15 cellular contexts compared by ENCODE assay signal in the genomic region with DNA sequence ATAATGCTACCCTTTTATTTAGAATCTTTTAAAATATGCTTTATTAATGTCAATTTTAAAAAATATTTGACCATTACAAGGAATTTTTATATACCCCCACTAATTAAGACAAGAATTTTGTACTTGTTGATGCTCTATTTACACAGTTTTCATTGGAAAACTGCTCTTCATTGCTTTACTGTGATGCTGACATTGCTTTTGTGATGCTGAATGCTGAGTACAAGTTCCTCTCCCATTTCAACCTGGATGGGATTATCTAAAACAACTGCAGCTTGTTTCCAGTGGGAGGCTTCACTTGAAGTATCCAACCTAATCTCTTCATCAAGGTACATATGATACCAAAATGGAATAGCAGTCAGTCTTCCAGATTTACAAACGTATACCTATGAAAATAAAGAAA. TPM values are rescaled to one million over a fixed set of nuclear protein-coding genes. Genes with fewer than 3 reads are reported as not detected.
DNase-seq lines count a peak whose midpoint lies in the region; ATAC-seq, FAIRE-seq and TF ChIP-seq lines count a peak whose summit lies in the region.
"Had no signal": no experiment of that assay in that cellular context is flagged by ENCODE, and none has a peak within 500 bp of the region (broad histone marks: within the 10 kb centered on the region; RNA-seq: fewer than 3 reads in every experiment).

No MANE protein-coding gene starts in this region.

- H3K79me1 ChIP-seq in H1 (ENCODE audit: low read depth, low read length), result no peaks in the 10 kb centered on the region

- H3K27ac Mint-ChIP-seq in CD4-positive, alpha-beta T cell, result peak overlapping the region; percentile 3
- no peak overlapping the region for H3K27ac Mint-ChIP-seq in GM23338
- peak overlapping the region in 6 of 10 donors; percentile 9 to 70 (median 40) for H3K27ac Mint-ChIP-seq in naive thymus-derived CD8-positive, alpha-beta T cell

- peaks cover 12% of the 10 kb centered on the region; the same call in 1 of the 2 replicates for H3K36me3 ChIP-seq in GM23338 (ENCODE audit: insufficient read depth)
- peaks cover 7 to 37% (median 18%) of the 10 kb centered on the region in 4 experiments; a peak in 6 of 8 replicates for H3K36me3 ChIP-seq in H1 (ENCODE audit: control insufficient read depth in 2 of 4, insufficient read depth in 4 of 4, low read length in 3 of 4)
- H3K36me3 ChIP-seq in transverse colon, result peaks cover 0 to 56% (median 15%) of the 10 kb centered on the region in 4 donors

- peak; percentile 81 for FAIRE-seq in H1 (lab: Jason Lieb, UNC)
- no peak for FAIRE-seq in RCC 7860 (lab: Jason Lieb, UNC)

- no peak overlapping the region for H2AK5ac ChIP-seq in H1 (ENCODE audit: low read depth, low read length)

- no peak for TF ChIP-seq RAD21 in H1 (IDR thresholded peaks at IDR 0.05 in 1 of 2, conservative IDR thresholded peaks at IDR 0.05 in 1 of 2; ENCODE audit: low read depth in 2 of 2, low read length in 2 of 2)

- H4K5ac ChIP-seq in H1 (ENCODE audit: insufficient read length, low read depth, low read length), result no peak overlapping the region

- TF ChIP-seq EP300 in H1 (IDR thresholded peaks at IDR 0.05; ENCODE audit: borderline replicate concordance in 1 of 2, low read depth in 2 of 2, low read length in 2 of 2) (no peak), transverse colon (IDR thresholded peaks at IDR 0.05; ENCODE audit: low read depth) (no peak)

- H3F3A ChIP-seq in GM23338 (replicated peaks; ENCODE audit: low read depth), result no peaks in the 10 kb centered on the region

- peaks cover 28% of the 10 kb centered on the region for H3K4me1 ChIP-seq in GM23338 (ENCODE audit: insufficient read depth)
- H3K4me1 ChIP-seq in H1 (replicated peaks in 1 of 4; ENCODE audit: control insufficient read depth in 3 of 4, insufficient read depth in 4 of 4, low read length in 3 of 4), result peaks cover 0 to 11% (median 0%) of the 10 kb centered on the region in 4 experiments; a peak in 1 of 7 replicates
- H3K4me1 ChIP-seq in transverse colon, result no peaks in the 10 kb centered on the region
- H3K4me1 ChIP-seq: Caco-2 had no signal

- H3K4me3 ChIP-seq in GM23338 (no peak overlapping the region), H1 (ENCODE audit: extremely low read depth in 1 of 4, insufficient read depth in 2 of 4, low read depth in 3 of 4, low read length in 4 of 4) (no peak overlapping the region), transverse colon (no peak overlapping the region)
- H3K4me3 ChIP-seq: HAP-1 had no signal

- POLR2A ChIA-PET in CD4-positive, alpha-beta T cell (lab: Charles Lee), result interaction anchor here (0.7 to 0.9 kb wide), 2 partner anchors 17 to 21 kb away, joined by 4 read pairs; a partner anchor contains a TSS
- POLR2A ChIA-PET in H1 (lab: Charles Lee; ENCODE audit: partially characterized antibody), result interaction anchor here (1.0 to 1.5 kb wide), 4 partner anchors 12 to 94 kb away, joined by 3 to 5 read pairs (median 3); a partner anchor contains a TSS
- POLR2A ChIA-PET in naive thymus-derived CD8-positive, alpha-beta T cell (lab: Charles Lee), result no interaction called here

- ATAC-seq in CD4-positive, alpha-beta T cell (ENCODE audit: poor library complexity), result no peak
- ATAC-seq in GM23338, result peak; percentile 81
- no peak for ATAC-seq in naive thymus-derived CD8-positive, alpha-beta T cell

- CTCF ChIA-PET in CD4-positive, alpha-beta T cell (lab: Charles Lee), result interaction anchor here (1.5 kb wide), 1 partner anchor 21 kb away, joined by 3 read pairs; no protein-coding TSS in a partner anchor
- CTCF ChIA-PET in H1 (lab: Charles Lee; ENCODE audit: partially characterized antibody), result interaction anchor here (0.9 to 3.7 kb wide), 4 partner anchors 40 to 228 kb away, joined by 3 to 20 read pairs (median 3); no protein-coding TSS in a partner anchor

- no peak overlapping the region for H2BK20ac ChIP-seq in H1 (ENCODE audit: low read length)

- H3K27me3 Mint-ChIP-seq in CD4-positive, alpha-beta T cell, result no peaks in the 10 kb centered on the region
- no peaks in the 10 kb centered on the region for H3K27me3 Mint-ChIP-seq in GM23338 (ENCODE audit: insufficient read depth, low read depth, poor library complexity)
- H3K27me3 Mint-ChIP-seq in naive thymus-derived CD8-positive, alpha-beta T cell, result no peaks in the 10 kb centered on the region
- H3K27me3 Mint-ChIP-seq: B cell; CD8-positive, alpha-beta memory T cell; IgD-negative memory B cell had no signal

- H3K9me3 Mint-ChIP-seq in CD4-positive, alpha-beta T cell, result peaks cover 2% of the 10 kb centered on the region
- no peaks in the 10 kb centered on the region for H3K9me3 Mint-ChIP-seq in GM23338
- peaks cover 0 to 23% (median 2%) of the 10 kb centered on the region in 9 donors for H3K9me3 Mint-ChIP-seq in naive thymus-derived CD8-positive, alpha-beta T cell
- H3K9me3 Mint-ChIP-seq: CD8-positive, alpha-beta memory T cell had no signal

- WGBS in H1 (ENCODE audit: extremely low coverage in 1 of 2, insufficient coverage in 1 of 2, insufficient read length in 1 of 2, insufficient replicate concordance in 2 of 2, low coverage in 1 of 2, low lambda C conversion rate in 2 of 2, missing lambda C conversion rate in 1 of 2), 2 experiments, result 38% methylated on average over 1 of the region's 1 CpG; no CpG with 5 or more reads in 1 of the 2 experiments
- 78 to 96% methylated on average over 1 of the region's 1 CpG for WGBS in transverse colon (ENCODE audit: low coverage in 1 of 2), 2 donors

- no peak overlapping the region for H3K56ac ChIP-seq in H1 (replicated peaks; ENCODE audit: insufficient read length, low read depth, low read length)

- intact Hi-C loops in CD4-positive, alpha-beta T cell (cut with DNase I, micrococcal nuclease), result no loop called here
- intact Hi-C loops in transverse colon (cut with DNase I; ENCODE audit: low total_unique reads), result no loop called here

- no peak overlapping the region for H3K4ac ChIP-seq in H1 (replicated peaks; ENCODE audit: insufficient read length, low read depth, low read length)

- H4K91ac ChIP-seq in H1 (replicated peaks; ENCODE audit: insufficient read length, low read length), result no peak overlapping the region

- H2BK12ac ChIP-seq in H1 (ENCODE audit: low read depth, low read length), result no peak overlapping the region

- H3K23me2 ChIP-seq in H1 (ENCODE audit: low read depth, low read length), result no peaks in the 10 kb centered on the region

- in situ Hi-C loops in transverse colon (cut with MboI; ENCODE audit: low pct_ligation_motif_present in 1 of 4, low pct_unique_long_range_greater_than_20kb in 1 of 4, low sequenced_read_pairs in 3 of 4), result no loop called here

- no peaks in the 10 kb centered on the region for H3K27me3 ChIP-seq in CD4-positive, alpha-beta T cell (ENCODE audit: control insufficient read depth, insufficient read depth, low read length)
- H3K27me3 ChIP-seq in GM23338 (ENCODE audit: insufficient read depth), result no peaks in the 10 kb centered on the region
- H3K27me3 ChIP-seq in H1 (replicated peaks in 1 of 4; ENCODE audit: control insufficient read depth in 3 of 4, extremely low read depth in 1 of 4, insufficient read depth in 3 of 4, low read length in 3 of 4), result no peaks in the 10 kb centered on the region
- H3K27me3 ChIP-seq in transverse colon, result no peaks in the 10 kb centered on the region

- H3K4me2 ChIP-seq in GM23338 (peak overlapping the region; percentile 8), H1 (ENCODE audit: insufficient read depth in 1 of 2, low read depth in 2 of 2, low read length in 2 of 2) (no peak overlapping the region; a peak in 1 of 4 replicates)

- H3K4me1 Mint-ChIP-seq in CD4-positive, alpha-beta T cell (ENCODE audit: low read depth), result peaks cover 27% of the 10 kb centered on the region
- H3K4me1 Mint-ChIP-seq in GM23338, result peaks cover 23% of the 10 kb centered on the region; the same call in 2 of the 3 replicates
- peaks cover 11 to 28% (median 19%) of the 10 kb centered on the region in 4 donors for H3K4me1 Mint-ChIP-seq in naive thymus-derived CD8-positive, alpha-beta T cell

- H4K8ac ChIP-seq in H1 (ENCODE audit: extremely low read depth, insufficient read depth, low read length), result no peak overlapping the region

- H2AFZ ChIP-seq in GM23338 (no peak overlapping the region), H1 (ENCODE audit: low read length) (no peak overlapping the region)

- H2BK120ac ChIP-seq in H1 (replicated peaks; ENCODE audit: low read depth, low read length), result no peak overlapping the region

- DNase-seq in CD4-positive, alpha-beta T cell, result no peak
- peak; percentile 45 for DNase-seq in GM23338 (ENCODE audit: low spot score)
- no peak for DNase-seq in H1 (ENCODE audit: low read depth in 1 of 2, low spot score in 2 of 2)
- no peak for DNase-seq in naive thymus-derived CD8-positive, alpha-beta T cell
- no peak for DNase-seq in RCC 7860 (ENCODE audit: low spot score)
- no peak for DNase-seq in activated naive CD4-positive, alpha-beta T cell treated with Interleukin-2 at 50 U/mL for 16 hours
- no peak for DNase-seq in transverse colon
- DNase-seq: Caco-2; CD8-positive, alpha-beta memory T cell; DMS53; GOT3 had no signal

- no peak for TF ChIP-seq CTCF in CD4-positive, alpha-beta T cell (IDR thresholded peaks at IDR 0.05)
- TF ChIP-seq CTCF in GM23338 (conservative IDR thresholded peaks at IDR 0.05; ENCODE audit: low read depth in 2 of 2), result no peak
- no peak for TF ChIP-seq CTCF in H1 (IDR thresholded peaks at IDR 0.05; ENCODE audit: control extremely low read depth in 1 of 3, insufficient read depth in 1 of 3, low read depth in 1 of 3, low read length in 3 of 3)
- no peak for TF ChIP-seq CTCF in transverse colon (IDR thresholded peaks at IDR 0.05)

- H2BK15ac ChIP-seq in H1 (ENCODE audit: low read length), result no peak overlapping the region

- no peak overlapping the region for H3K27ac ChIP-seq in CD4-positive, alpha-beta T cell (ENCODE audit: low read depth, low read length)
- H3K27ac ChIP-seq in GM23338 (ENCODE audit: low read depth) (peak overlapping the region; percentile 34), H1 (ENCODE audit: low read depth, low read length) (no peak overlapping the region), transverse colon (no peak overlapping the region)
- H3K27ac ChIP-seq: C4-2B had no signal

- no peaks in the 10 kb centered on the region for H3K9me3 ChIP-seq in CD4-positive, alpha-beta T cell (ENCODE audit: control insufficient read depth, low read length)
- H3K9me3 ChIP-seq in H1 (ENCODE audit: insufficient read depth in 2 of 2, low read depth in 1 of 2, low read length in 1 of 2), result no peaks in the 10 kb centered on the region
- no peaks in the 10 kb centered on the region for H3K9me3 ChIP-seq in transverse colon
- H3K9me3 ChIP-seq: Caco-2, HAP-1 had no signal

- H3K14ac ChIP-seq in H1 (ENCODE audit: insufficient read length), result no peak overlapping the region

- no peak overlapping the region for H3K9ac ChIP-seq in H1 (replicated peaks in 1 of 4; ENCODE audit: extremely low read depth in 1 of 4, low read depth in 3 of 4, low read length in 3 of 4)

- H2BK5ac ChIP-seq in H1 (ENCODE audit: low read depth, low read length), result no peak overlapping the region

- peaks cover 90% of the 10 kb centered on the region for H3K36me3 Mint-ChIP-seq in CD4-positive, alpha-beta T cell (ENCODE audit: low read depth)
- H3K36me3 Mint-ChIP-seq in GM23338 (ENCODE audit: low read depth), result peaks cover 53% of the 10 kb centered on the region
- H3K36me3 Mint-ChIP-seq in naive thymus-derived CD8-positive, alpha-beta T cell, result peaks cover 27 to 86% (median 62%) of the 10 kb centered on the region in 3 donors

- H3K79me2 ChIP-seq in GM23338 (replicated peaks; ENCODE audit: insufficient read depth), result no peaks in the 10 kb centered on the region
- no peaks in the 10 kb centered on the region; a peak in 1 of 4 replicates for H3K79me2 ChIP-seq in H1 (ENCODE audit: control insufficient read depth in 1 of 2, insufficient read depth in 2 of 2, low read length in 2 of 2)

- no peaks in the 10 kb centered on the region for H3K9me2 ChIP-seq in GM23338 (ENCODE audit: insufficient read depth)

- no peak overlapping the region for H3K4me3 Mint-ChIP-seq in CD4-positive, alpha-beta T cell
- H3K4me3 Mint-ChIP-seq in GM23338, result no peak overlapping the region
- no peak overlapping the region for H3K4me3 Mint-ChIP-seq in naive thymus-derived CD8-positive, alpha-beta T cell
- H3K4me3 Mint-ChIP-seq: B cell, IgD-negative memory B cell had no signal

- H4K20me1 ChIP-seq in GM23338 (replicated peaks; ENCODE audit: insufficient read depth) (no peaks in the 10 kb centered on the region), H1 (replicated peaks in 1 of 2; ENCODE audit: control insufficient read depth in 1 of 2, insufficient read depth in 2 of 2, low read length in 2 of 2) (no peaks in the 10 kb centered on the region)

- H3K23ac ChIP-seq in H1 (ENCODE audit: insufficient read length), result no peak overlapping the region

- no peak for TF ChIP-seq POLR2A in H1 (IDR thresholded peaks at IDR 0.05; ENCODE audit: control extremely low read depth in 1 of 2, low read depth in 2 of 2, low read length in 2 of 2)
- TF ChIP-seq POLR2A in transverse colon (IDR thresholded peaks at IDR 0.05), result no peak

- H3K18ac ChIP-seq in H1 (ENCODE audit: extremely low read depth, low read length), result no peak overlapping the region

RNA-seq across cellular contexts. Expression of a gene that starts 21.2 kb away (rescaled TPM):
- total RNA-seq in CD4-positive, alpha-beta T cell, result 10 to 100 TPM; 10.0 to 10.1 TPM
- total RNA-seq in GM23338 (2014; rRNA removed; shearing (Covaris generic)), result 42.2 TPM in 2 replicates
- 12.6 and 15.1 TPM in 2 replicates for polyA plus RNA-seq in GM23338 (2016; fragmentation: Nextera tagmentation; extraction: Ambion mirVana)
- total RNA-seq in H1 (2021; fragmentation: NEBNext Ultra II Directional; extraction: Animal tissue kit (Norgen Biotek cat#: 25700)), result 39.3 and 42.4 TPM in 2 replicates
- 10.3 and 11.1 TPM in 2 replicates for polyA plus RNA-seq in H1 (2011; rRNA removed)
- polyA plus RNA-seq in H1 (2011; cell fraction: cytosol; rRNA removed), result 12.6 TPM
- 21.5 TPM for polyA plus RNA-seq in H1 (2011; cell fraction: nucleus; rRNA removed)
- 21.1 to 30.5 TPM (median 27.9 TPM) in 4 replicates for polyA plus RNA-seq in H1 (2012, experiment 1 of 2)
- 4.2 TPM for polyA plus RNA-seq in H1 (2012, experiment 2 of 2)
- 26.6 TPM for polyA plus RNA-seq in H1 (2013, experiment 1 of 2)
- polyA plus RNA-seq in H1 (2013, experiment 2 of 2), result 24.5 TPM
- polyA minus RNA-seq in H1 (2011; rRNA and poly(A)+ RNA removed), result 58.3 and 60.7 TPM in 2 replicates
- 34.0 TPM for polyA minus RNA-seq in H1 (2011; cell fraction: cytosol; rRNA and poly(A)+ RNA removed)
- polyA minus RNA-seq in H1 (2011; cell fraction: nucleus; rRNA and poly(A)+ RNA removed), result 68.4 TPM
- 10 to 100 TPM; 21.8 to 27.9 TPM for total RNA-seq in naive thymus-derived CD8-positive, alpha-beta T cell
- 10 to 100 TPM; 12.6 to 27.9 (median 16.6) TPM for polyA plus RNA-seq in naive thymus-derived CD8-positive, alpha-beta T cell
- 10 to 100 TPM; 14.9 to 40.3 (median 25.5) TPM for total RNA-seq in transverse colon

RNA-seq across cellular contexts. Expression of a gene that starts 45.6 kb away (rescaled TPM):
- total RNA-seq in CD4-positive, alpha-beta T cell, result 10 to 100 TPM; 21.0 to 21.1 TPM
- total RNA-seq in GM23338 (2014; rRNA removed; shearing (Covaris generic)), result 11.2 and 13.1 TPM in 2 replicates
- polyA plus RNA-seq in GM23338 (2016; fragmentation: Nextera tagmentation; extraction: Ambion mirVana) (6.4 and 7.6 TPM in 2 replicates), H1 (2011; rRNA removed) (2.7 and 3.8 TPM in 2 replicates)
- total RNA-seq in H1 (2021; fragmentation: NEBNext Ultra II Directional; extraction: Animal tissue kit (Norgen Biotek cat#: 25700)), result 9.6 and 9.9 TPM in 2 replicates
- 4.1 TPM for polyA plus RNA-seq in H1 (2011; cell fraction: cytosol; rRNA removed)
- 2.5 TPM for polyA plus RNA-seq in H1 (2011; cell fraction: nucleus; rRNA removed)
- polyA plus RNA-seq in H1 (2012, experiment 1 of 2), result 5.4 to 8.4 TPM (median 6.1 TPM) in 4 replicates
- polyA plus RNA-seq in H1 (2012, experiment 2 of 2), result 0.35 TPM
- polyA plus RNA-seq in H1 (2013, experiment 1 of 2), result 4.2 TPM
- 4.0 TPM for polyA plus RNA-seq in H1 (2013, experiment 2 of 2)
- 7.6 and 14.6 TPM in 2 replicates for polyA minus RNA-seq in H1 (2011; rRNA and poly(A)+ RNA removed)
- polyA minus RNA-seq in H1 (2011; cell fraction: cytosol; rRNA and poly(A)+ RNA removed), result 6.7 TPM
- 11.6 TPM for polyA minus RNA-seq in H1 (2011; cell fraction: nucleus; rRNA and poly(A)+ RNA removed)
- 10 to 100 TPM; 10.6 to 13.3 TPM for total RNA-seq in naive thymus-derived CD8-positive, alpha-beta T cell
- 1 to 10 TPM; 4.6 to 5.8 (median 5.4) TPM for polyA plus RNA-seq in naive thymus-derived CD8-positive, alpha-beta T cell
- 10 to 100 TPM in 1 of 4 donors, 1 to 10 TPM in 2, under 1 TPM in 1; 0.60 to 17.1 (median 4.8) TPM for total RNA-seq in transverse colon
